19 cellular contexts compared by ENCODE assay signal in the genomic region with DNA sequence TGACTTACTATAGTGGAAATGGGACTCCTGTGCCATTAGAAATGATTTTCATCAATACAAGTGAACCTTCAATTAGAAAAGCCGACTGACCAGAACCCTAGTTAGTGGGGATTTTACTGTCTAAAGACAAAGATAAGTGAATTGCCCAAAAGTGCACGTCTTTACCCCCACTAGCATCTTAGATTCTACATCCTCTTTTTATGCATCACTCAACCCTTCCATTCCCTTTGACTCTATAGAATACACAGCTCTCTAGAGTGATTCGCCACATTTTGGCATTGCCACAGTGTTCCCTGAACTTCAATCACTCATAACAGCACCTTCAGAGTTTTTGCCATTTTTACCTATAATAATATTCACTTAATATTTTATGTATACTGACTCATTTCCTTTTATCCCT.
"Had no signal": no experiment of that assay in that cellular context is flagged by ENCODE, and none has a peak within 500 bp of the region (broad histone marks: within the 10 kb centered on the region; RNA-seq: fewer than 3 reads in every experiment).

No MANE protein-coding gene starts in this region.

- H3K4me2 ChIP-seq: hepatocyte had no signal

- H3K27ac ChIP-seq: coronary artery, hepatocyte, ovary, right atrium auricular region, sigmoid colon, skin epidermis, transverse colon had no signal

- ATAC-seq: left colon; left ventricle myocardium superior; naive thymus-derived CD8-positive, alpha-beta T cell had no signal

- H3K9me3 Mint-ChIP-seq: endodermal cell; naive thymus-derived CD8-positive, alpha-beta T cell; neural crest cell; stimulated activated naive CD8-positive, alpha-beta T cell treated with anti-CD3 and anti-CD28 coated beads, Interleukin-15, Interleukin-2, amounts not matched to agents 100 ng/mL and 50 ng/mL, for 24 hours had no signal

- H3K36me3 Mint-ChIP-seq: naive thymus-derived CD8-positive, alpha-beta T cell had no signal

- H3K36me3 ChIP-seq: ovary, right atrium auricular region, sigmoid colon, thoracic aorta, transverse colon had no signal

- H3K4me3 Mint-ChIP-seq: endodermal cell; neural crest cell; stimulated activated naive CD8-positive, alpha-beta T cell treated with anti-CD3 and anti-CD28 coated beads, Interleukin-15, Interleukin-2, amounts not matched to agents 100 ng/mL and 50 ng/mL, for 24 hours had no signal

- H3K27me3 Mint-ChIP-seq: stimulated activated naive CD8-positive, alpha-beta T cell treated with anti-CD3 and anti-CD28 coated beads, Interleukin-15, Interleukin-2, amounts not matched to agents 100 ng/mL and 50 ng/mL, for 24 hours had no signal

- H3K27me3 ChIP-seq: hepatocyte, ovary, right atrium auricular region, sigmoid colon, transverse colon had no signal

- FAIRE-seq: kidney had no signal

- H3K9me3 ChIP-seq: ovary, right atrium auricular region, sigmoid colon, thoracic aorta, transverse colon had no signal

- DNase-seq: effector CD4-positive, alpha-beta T cell; endodermal cell; foreskin melanocyte; head of caudate nucleus; kidney; left colon; left ventricle myocardium superior; naive thymus-derived CD8-positive, alpha-beta T cell; ovary; sigmoid colon; transverse colon had no signal

- H3K4me1 ChIP-seq: sigmoid colon had no signal

- H3K4me3 ChIP-seq: coronary artery, hepatocyte, lung, ovary, right atrium auricular region, sigmoid colon, skin epidermis, thoracic aorta, transverse colon had no signal

- H3K27ac Mint-ChIP-seq: endodermal cell; stimulated activated naive CD8-positive, alpha-beta T cell treated with anti-CD3 and anti-CD28 coated beads, Interleukin-15, Interleukin-2, amounts not matched to agents 100 ng/mL and 50 ng/mL, for 24 hours had no signal
